ENCODE assay signal across 8 cellular contexts in the genomic region with DNA sequence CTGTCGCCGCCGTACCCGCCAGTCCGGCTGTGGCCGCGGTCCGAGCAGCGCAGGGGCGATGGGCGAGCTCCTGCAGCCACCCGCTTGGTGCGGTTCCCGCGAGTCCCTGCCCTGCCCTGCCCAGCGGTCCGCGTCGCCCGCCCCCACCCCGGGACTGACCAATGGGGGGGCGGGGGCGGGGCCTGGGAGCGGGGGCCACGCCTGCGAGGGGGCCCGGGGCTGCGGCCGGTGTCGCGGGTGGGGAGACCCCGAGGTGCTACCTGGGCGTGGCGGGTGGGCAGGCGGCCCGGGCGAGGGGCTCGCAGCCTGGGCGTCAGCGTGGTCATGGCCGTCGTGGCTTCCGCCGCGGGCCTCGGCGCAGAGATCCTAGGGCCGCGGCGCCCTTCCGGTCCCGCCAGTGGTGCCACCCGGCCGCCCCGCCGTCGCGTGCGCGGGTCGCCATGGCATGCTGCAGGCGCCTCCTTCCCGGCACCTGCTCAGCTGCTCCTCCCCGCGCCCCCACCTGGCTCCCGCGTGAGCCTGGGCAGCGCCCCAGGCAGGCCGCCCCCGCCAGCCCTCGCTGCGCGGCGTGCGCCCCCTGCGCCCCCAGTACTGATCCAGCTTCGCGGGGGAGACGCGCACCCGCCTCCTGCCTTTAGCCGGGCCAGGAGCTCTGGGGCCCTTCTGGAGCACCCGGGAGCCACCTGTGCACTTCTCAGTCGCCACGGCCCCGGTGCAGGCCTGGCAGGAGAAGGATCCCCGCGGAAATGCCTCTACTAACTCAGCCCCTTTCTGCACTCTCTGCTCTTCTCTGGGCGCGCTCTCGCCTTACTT. TPM values are rescaled to one million over a fixed set of nuclear protein-coding genes. Genes with fewer than 3 reads are reported as not detected.
DNase-seq lines count a peak whose midpoint lies in the region; ATAC-seq and TF ChIP-seq lines count a peak whose summit lies in the region.

A gene with protein sequence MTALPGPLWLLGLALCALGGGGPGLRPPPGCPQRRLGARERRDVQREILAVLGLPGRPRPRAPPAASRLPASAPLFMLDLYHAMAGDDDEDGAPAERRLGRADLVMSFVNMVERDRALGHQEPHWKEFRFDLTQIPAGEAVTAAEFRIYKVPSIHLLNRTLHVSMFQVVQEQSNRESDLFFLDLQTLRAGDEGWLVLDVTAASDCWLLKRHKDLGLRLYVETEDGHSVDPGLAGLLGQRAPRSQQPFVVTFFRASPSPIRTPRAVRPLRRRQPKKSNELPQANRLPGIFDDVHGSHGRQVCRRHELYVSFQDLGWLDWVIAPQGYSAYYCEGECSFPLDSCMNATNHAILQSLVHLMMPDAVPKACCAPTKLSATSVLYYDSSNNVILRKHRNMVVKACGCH (minus strand): TSS at position 108 of the 813 bp plus-strand sequence. CDS start 380 bp downstream, outside the sequence.

- H3K36me3 ChIP-seq in NT2/D1 (ENCODE audit: insufficient read depth, insufficient read length, low read length) (no peaks in the 10 kb centered on the region), vagina (no peaks in the 10 kb centered on the region)

- no peak within 1 kb of the TSS for H3K27ac ChIP-seq in vagina

- H3K27me3 ChIP-seq in NT2/D1 (ENCODE audit: insufficient read depth, insufficient read length) (peaks cover 72% of the 10 kb centered on the region), vagina (no peaks in the 10 kb centered on the region)

- H3K4me1 ChIP-seq in NT2/D1 (ENCODE audit: insufficient read depth, insufficient read length) (peaks cover 3% of the 10 kb centered on the region), vagina (peaks cover 6% of the 10 kb centered on the region)

- peak within 1 kb of the TSS; percentile 82 for H3K9ac ChIP-seq in NT2/D1 (ENCODE audit: insufficient read length, low read depth)

- intact Hi-C loops in vagina (cut with DNase I) = no loop called here

- H3K4me3 ChIP-seq in NT2/D1 (ENCODE audit: insufficient read length, low read depth) (peak within 1 kb of the TSS; percentile 69), vagina (peak within 1 kb of the TSS; percentile 46 to 49)

- TF ChIP-seq POLR2A in vagina (IDR thresholded peaks at IDR 0.05) = no peak

- TF ChIP-seq CTCF in vagina (IDR thresholded peaks at IDR 0.05) = no peak

- no peaks in the 10 kb centered on the region for H3K9me3 ChIP-seq in NT2/D1 (ENCODE audit: insufficient read depth, low read length)
- H3K9me3 ChIP-seq in vagina = no peaks in the 10 kb centered on the region

- peak; percentile 61 for ATAC-seq in HG03439 (IDR thresholded peaks at IDR 0.05; ENCODE audit: unreplicated experiment)

- DNase-seq in NCI-H524 (lab: John Stamatoyannopoulos, UW) = peak; percentile 32 to 55
- DNase-seq in NCI-H524 treated with DMSO at 0.1 percent for 48 hours (lab: John Stamatoyannopoulos, UW) = no peak
- DNase-seq in NT2/D1 (ENCODE audit: low read depth, low spot score) = no peak
- peak; percentile 38 for DNase-seq in activated T-helper 1 cell treated with Interleukin-2 at 50 U/mL for 16 hours (ENCODE audit: low read depth)
- DNase-seq in globus pallidus (ENCODE audit: low spot score) = peak; percentile 52
- DNase-seq in nucleus accumbens (lab: John Stamatoyannopoulos, UW) = peak in 42 of 56 donors; percentile 10 to 77 (median 32)
- no peak for DNase-seq in vagina (ENCODE audit: extremely low spot score in 2 of 2)

RNA-seq across cellular contexts. Expression of the gene that starts here (rescaled TPM):
- total RNA-seq in vagina = 0.98 TPM

Comparison
In these comparisons a context has a peak if more than half of its experiments do, and no peak if none do; other contexts are left out.
1. DNase-seq: peak in NCI-H524 (2 of 2), activated T-helper 1 cell treated with Interleukin-2 at 50 U/mL for 16 hours (single experiment), globus pallidus (single experiment) and nucleus accumbens (42 of 56); none in NCI-H524 treated with DMSO at 0.1 percent for 48 hours (single experiment), NT2/D1 (single experiment) and vagina (0 of 2).